Comparison of ENCODE assay signal across 13 cellular contexts in the genomic region with DNA sequence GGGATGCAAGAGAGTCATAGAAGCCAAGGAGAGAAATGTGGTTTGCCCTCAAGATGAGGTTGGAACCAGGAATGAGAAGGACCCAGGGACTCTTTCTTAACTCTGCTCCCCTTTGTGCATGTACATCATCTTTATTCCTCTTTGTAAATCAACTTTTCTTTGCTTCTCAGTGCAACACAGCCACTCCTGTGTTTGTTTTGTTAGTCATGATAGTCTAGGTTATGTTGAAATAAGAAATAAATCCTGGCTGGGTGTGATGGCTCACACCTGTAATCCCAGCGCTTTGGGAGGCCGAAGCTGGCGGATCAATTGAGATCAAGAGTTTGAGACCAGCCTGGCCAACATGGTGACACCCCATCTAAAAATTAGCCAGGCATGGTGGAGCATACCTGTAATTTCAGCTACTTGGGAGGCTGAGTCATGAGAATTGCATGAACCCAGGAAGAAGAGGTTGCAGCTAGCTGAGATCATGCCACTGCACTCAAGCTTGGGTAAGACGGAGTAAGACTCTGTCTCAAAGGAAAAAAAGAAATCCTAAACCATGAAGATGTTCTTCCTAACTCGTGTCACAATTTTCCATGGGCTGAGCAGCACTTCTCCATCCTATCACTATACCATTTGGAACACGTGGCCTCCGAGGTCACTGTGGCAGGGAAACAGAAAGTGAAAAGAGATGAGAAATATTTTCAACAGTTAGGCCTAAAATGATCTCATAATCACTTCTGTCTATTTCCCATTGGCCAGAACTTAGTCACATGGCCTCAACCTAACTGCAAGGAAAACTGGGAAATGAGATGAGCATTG.
A peak's percentile ranks its signal among the peaks of the same experiment; 100 is the strongest.
DNase-seq lines count a peak whose midpoint lies in the region; ATAC-seq and TF ChIP-seq lines count a peak whose summit lies in the region.
"Had no signal": no experiment of that assay in that cellular context is flagged by ENCODE, and none has a peak within 500 bp of the region (broad histone marks: within the 10 kb centered on the region; RNA-seq: fewer than 3 reads in every experiment).

No MANE protein-coding gene starts in this region.

- H3K4me3 Mint-ChIP-seq in WTC11: no peak overlapping the region
- H3K4me3 Mint-ChIP-seq in activated T-cell treated with anti-CD3 and anti-CD28 coated beads, Interleukin-2, amount 50 U/mL, for 4 hours: no peak overlapping the region

- H3K27me3 ChIP-seq in suprapubic skin: no peaks in the 10 kb centered on the region
- H3K27me3 ChIP-seq in SJCRH30: no peaks in the 10 kb centered on the region
- H3K27me3 ChIP-seq: uterus had no signal

- TF ChIP-seq POLR2A in suprapubic skin (IDR thresholded peaks at IDR 0.05): no peak

- H3K4me1 ChIP-seq in suprapubic skin (peaks cover 15% of the 10 kb centered on the region), SJCRH30 (peaks cover 8% of the 10 kb centered on the region; the same call in 1 of the 2 replicates)
- H3K4me1 ChIP-seq: uterus had no signal

- 65% methylated on average over 7 of the region's 7 CpGs for WGBS in suprapubic skin

- H3K36me3 Mint-ChIP-seq in WTC11: no peaks in the 10 kb centered on the region; the same call in 1 of the 2 replicates
- H3K36me3 Mint-ChIP-seq in activated T-cell treated with anti-CD3 and anti-CD28 coated beads, Interleukin-2, amount 50 U/mL, for 4 hours (ENCODE audit: insufficient read depth): no peaks in the 10 kb centered on the region

- H3K36me3 ChIP-seq in suprapubic skin (no peaks in the 10 kb centered on the region), SJCRH30 (no peaks in the 10 kb centered on the region)
- H3K36me3 ChIP-seq: uterus had no signal

- no peaks in the 10 kb centered on the region for H3K9me3 Mint-ChIP-seq in WTC11
- H3K9me3 Mint-ChIP-seq in activated T-cell treated with anti-CD3 and anti-CD28 coated beads, Interleukin-2, amount 50 U/mL, for 4 hours: no peaks in the 10 kb centered on the region

- ATAC-seq in WTC11: no peak
- ATAC-seq in activated T-cell treated with anti-CD3 and anti-CD28 coated beads, Interleukin-2, amount 50 U/mL, for 4 hours: no peak

- POLR2A ChIA-PET in WTC11 (lab: Charles Lee): no interaction called here

- H3K27me3 Mint-ChIP-seq in WTC11 (ENCODE audit: low read depth): peaks cover 3% of the 10 kb centered on the region; the same call in 1 of the 2 replicates
- peaks cover 7% of the 10 kb centered on the region for H3K27me3 Mint-ChIP-seq in activated T-cell treated with anti-CD3 and anti-CD28 coated beads, Interleukin-2, amount 50 U/mL, for 4 hours (ENCODE audit: low read depth)

- CTCF ChIA-PET in WTC11 (lab: Charles Lee): no interaction called here

- TF ChIP-seq EP300 in suprapubic skin (IDR thresholded peaks at IDR 0.05): no peak

- DNase-seq in HCEC 1CT (peak; percentile 70), WTC11 (ENCODE audit: low spot score) (no peak), foreskin fibroblast (peak; percentile 87 to 88), suprapubic skin (ENCODE audit: low spot score in 2 of 2) (no peak), medulla oblongata (ENCODE audit: extremely low spot score) (no peak), SJCRH30 (no peak)
- no peak for DNase-seq in activated T-cell treated with anti-CD3 and anti-CD28 coated beads, Interleukin-2, amount 50 U/mL, for 4 hours
- DNase-seq in stimulated activated CD4-positive, alpha-beta T cell treated with anti-CD3 and anti-CD28 coated beads, Interleukin-4, amount 100 ng/mL, for 24 hours: no peak
- DNase-seq: activated naive CD4-positive, alpha-beta T cell; erythroblast; NK-92 treated with Interleukin-12 subunit alpha and Interleukin-12 subunit beta, amount 100 ng/mL, for 24 hours; stimulated activated CD4-positive, alpha-beta T cell treated with anti-CD3 and anti-CD28 coated beads, Interleukin-2, amount 100 ng/mL, for 48 hours; uterus had no signal

- TF ChIP-seq CTCF in WTC11 (IDR thresholded peaks at IDR 0.05) (no peak), foreskin fibroblast (IDR thresholded peaks at IDR 0.05; ENCODE audit: low read depth, low read length) (no peak), suprapubic skin (IDR thresholded peaks at IDR 0.05) (no peak)

- H3K27ac ChIP-seq in suprapubic skin (peak overlapping the region; percentile 70), SJCRH30 (no peak overlapping the region)

- no peaks in the 10 kb centered on the region for H3K4me1 Mint-ChIP-seq in WTC11
- no peaks in the 10 kb centered on the region for H3K4me1 Mint-ChIP-seq in activated T-cell treated with anti-CD3 and anti-CD28 coated beads, Interleukin-2, amount 50 U/mL, for 4 hours (ENCODE audit: low read depth)

- no peak overlapping the region for H3K4me3 ChIP-seq in foreskin fibroblast (ENCODE audit: low read depth in 1 of 2, low read length in 2 of 2)
- no peak overlapping the region for H3K4me3 ChIP-seq in suprapubic skin
- H3K4me3 ChIP-seq in SJCRH30: no peak overlapping the region
- H3K4me3 ChIP-seq: uterus had no signal

- H3K9me3 ChIP-seq in suprapubic skin: no peaks in the 10 kb centered on the region
- H3K9me3 ChIP-seq in SJCRH30 (replicated peaks): no peaks in the 10 kb centered on the region
- H3K9me3 ChIP-seq: uterus had no signal

- no peak overlapping the region for H3K27ac Mint-ChIP-seq in WTC11

TF ChIP-seq in WTC11, 78 proteins besides CTCF, POLR2A, EP300 and RAD21 (continues in another document):
- TF ChIP-seq, protein P1, sequence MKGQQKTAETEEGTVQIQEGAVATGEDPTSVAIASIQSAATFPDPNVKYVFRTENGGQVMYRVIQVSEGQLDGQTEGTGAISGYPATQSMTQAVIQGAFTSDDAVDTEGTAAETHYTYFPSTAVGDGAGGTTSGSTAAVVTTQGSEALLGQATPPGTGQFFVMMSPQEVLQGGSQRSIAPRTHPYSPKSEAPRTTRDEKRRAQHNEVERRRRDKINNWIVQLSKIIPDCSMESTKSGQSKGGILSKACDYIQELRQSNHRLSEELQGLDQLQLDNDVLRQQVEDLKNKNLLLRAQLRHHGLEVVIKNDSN (CRISPR knock-in tag; IDR thresholded peaks at IDR 0.05): no peak
- TF ChIP-seq, protein P2, sequence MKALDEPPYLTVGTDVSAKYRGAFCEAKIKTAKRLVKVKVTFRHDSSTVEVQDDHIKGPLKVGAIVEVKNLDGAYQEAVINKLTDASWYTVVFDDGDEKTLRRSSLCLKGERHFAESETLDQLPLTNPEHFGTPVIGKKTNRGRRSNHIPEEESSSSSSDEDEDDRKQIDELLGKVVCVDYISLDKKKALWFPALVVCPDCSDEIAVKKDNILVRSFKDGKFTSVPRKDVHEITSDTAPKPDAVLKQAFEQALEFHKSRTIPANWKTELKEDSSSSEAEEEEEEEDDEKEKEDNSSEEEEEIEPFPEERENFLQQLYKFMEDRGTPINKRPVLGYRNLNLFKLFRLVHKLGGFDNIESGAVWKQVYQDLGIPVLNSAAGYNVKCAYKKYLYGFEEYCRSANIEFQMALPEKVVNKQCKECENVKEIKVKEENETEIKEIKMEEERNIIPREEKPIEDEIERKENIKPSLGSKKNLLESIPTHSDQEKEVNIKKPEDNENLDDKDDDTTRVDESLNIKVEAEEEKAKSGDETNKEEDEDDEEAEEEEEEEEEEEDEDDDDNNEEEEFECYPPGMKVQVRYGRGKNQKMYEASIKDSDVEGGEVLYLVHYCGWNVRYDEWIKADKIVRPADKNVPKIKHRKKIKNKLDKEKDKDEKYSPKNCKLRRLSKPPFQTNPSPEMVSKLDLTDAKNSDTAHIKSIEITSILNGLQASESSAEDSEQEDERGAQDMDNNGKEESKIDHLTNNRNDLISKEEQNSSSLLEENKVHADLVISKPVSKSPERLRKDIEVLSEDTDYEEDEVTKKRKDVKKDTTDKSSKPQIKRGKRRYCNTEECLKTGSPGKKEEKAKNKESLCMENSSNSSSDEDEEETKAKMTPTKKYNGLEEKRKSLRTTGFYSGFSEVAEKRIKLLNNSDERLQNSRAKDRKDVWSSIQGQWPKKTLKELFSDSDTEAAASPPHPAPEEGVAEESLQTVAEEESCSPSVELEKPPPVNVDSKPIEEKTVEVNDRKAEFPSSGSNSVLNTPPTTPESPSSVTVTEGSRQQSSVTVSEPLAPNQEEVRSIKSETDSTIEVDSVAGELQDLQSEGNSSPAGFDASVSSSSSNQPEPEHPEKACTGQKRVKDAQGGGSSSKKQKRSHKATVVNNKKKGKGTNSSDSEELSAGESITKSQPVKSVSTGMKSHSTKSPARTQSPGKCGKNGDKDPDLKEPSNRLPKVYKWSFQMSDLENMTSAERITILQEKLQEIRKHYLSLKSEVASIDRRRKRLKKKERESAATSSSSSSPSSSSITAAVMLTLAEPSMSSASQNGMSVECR (CRISPR knock-in tag; IDR thresholded peaks at IDR 0.05; ENCODE audit: borderline replicate concordance): no peak
- TF ChIP-seq, protein P3, sequence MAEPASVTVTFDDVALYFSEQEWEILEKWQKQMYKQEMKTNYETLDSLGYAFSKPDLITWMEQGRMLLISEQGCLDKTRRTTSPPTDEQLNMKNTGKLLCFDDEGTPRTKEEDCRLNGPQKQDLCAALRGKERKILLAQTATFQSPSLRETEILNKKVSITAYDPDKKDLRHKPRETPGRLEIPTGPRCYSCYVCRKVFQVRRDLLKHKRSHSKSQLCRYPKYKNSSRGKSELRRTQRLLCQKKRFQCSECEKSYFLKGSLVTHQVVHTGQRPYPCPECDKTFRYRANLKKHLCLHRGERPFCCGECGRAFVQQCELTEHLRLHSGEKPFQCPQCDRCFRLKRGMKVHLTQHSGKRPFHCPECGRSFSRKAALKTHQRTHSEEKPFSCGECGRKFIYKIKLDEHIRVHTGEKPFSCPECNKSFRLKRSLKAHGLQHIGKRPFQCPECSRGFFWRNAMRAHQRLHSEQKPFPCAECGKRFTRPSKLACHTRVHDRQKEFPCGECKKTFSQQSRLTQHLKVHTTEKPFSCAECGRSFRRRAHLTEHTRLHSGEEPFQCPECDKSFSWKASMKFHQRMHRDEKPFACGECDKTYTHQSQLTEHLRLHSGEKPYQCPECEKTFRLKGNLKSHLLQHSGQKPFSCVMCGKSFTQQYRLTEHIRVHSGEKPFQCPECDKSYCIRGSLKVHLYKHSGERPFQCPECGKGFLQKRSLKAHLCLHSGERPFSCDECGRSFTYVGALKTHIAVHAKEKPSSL (CRISPR knock-in tag; conservative IDR thresholded peaks at IDR 0.05): no peak
- TF ChIP-seq, protein P4, sequence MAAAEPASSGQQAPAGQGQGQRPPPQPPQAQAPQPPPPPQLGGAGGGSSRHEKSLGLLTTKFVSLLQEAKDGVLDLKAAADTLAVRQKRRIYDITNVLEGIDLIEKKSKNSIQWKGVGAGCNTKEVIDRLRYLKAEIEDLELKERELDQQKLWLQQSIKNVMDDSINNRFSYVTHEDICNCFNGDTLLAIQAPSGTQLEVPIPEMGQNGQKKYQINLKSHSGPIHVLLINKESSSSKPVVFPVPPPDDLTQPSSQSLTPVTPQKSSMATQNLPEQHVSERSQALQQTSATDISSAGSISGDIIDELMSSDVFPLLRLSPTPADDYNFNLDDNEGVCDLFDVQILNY (CRISPR knock-in tag; IDR thresholded peaks at IDR 0.05): no peak
- TF ChIP-seq GABPB1 (CRISPR knock-in tag; IDR thresholded peaks at IDR 0.05) (peak; percentile 10; the same call in 1 of the 2 replicates), ZNF416 (CRISPR knock-in tag; IDR thresholded peaks at IDR 0.05) (no peak)

Comparison
In these comparisons a context has a peak if more than half of its experiments do, and no peak if none do; other contexts are left out.
1. DNase-seq: peak in HCEC 1CT (single experiment) and foreskin fibroblast (2 of 2); none in WTC11 (single experiment), suprapubic skin (0 of 2), activated T-cell treated with anti-CD3 and anti-CD28 coated beads, Interleukin-2, amount 50 U/mL, for 4 hours (single experiment), stimulated activated CD4-positive, alpha-beta T cell treated with anti-CD3 and anti-CD28 coated beads, Interleukin-4, amount 100 ng/mL, for 24 hours (single experiment), medulla oblongata (single experiment) and SJCRH30 (0 of 2).